15 cellular contexts compared by ENCODE assay signal in the genomic region with DNA sequence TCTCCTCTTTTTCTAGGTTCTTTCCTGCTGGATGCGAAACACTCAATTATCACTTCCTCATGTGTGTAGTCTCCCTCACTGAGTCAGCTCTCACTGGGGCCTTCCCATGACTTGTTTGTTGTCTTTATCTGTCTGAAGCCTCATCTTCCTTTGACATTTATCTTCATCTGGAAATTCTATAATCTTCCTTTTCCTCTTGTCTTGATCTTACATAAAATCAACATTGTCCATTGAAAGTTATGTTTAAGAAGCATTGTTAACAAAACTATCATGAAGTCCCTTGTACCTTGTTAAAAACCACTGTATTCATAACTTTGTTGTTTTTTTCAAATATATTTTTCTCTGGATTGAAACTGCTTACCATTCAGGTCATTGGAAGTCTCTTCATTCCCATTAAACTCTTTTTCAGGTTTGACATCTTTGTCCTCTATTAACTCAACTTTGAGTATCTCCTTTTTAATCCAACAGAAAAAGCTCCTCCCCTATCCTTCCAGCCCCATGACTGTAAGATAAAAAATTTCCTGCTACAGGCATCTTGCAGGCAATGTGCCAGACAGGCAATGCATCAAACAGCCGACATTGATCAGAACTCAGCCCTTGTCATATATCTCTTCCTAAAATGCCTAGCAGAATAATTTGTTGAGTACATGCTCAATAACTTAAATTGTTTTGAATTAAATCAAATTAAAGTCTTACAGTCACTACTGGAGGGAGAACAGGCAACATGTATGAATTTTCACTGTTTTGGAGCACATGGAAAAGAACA. TPM values are rescaled to one million over a fixed set of nuclear protein-coding genes. Genes with fewer than 3 reads are reported as not detected.
DNase-seq lines count a peak whose midpoint lies in the region; ATAC-seq, FAIRE-seq and TF ChIP-seq lines count a peak whose summit lies in the region.
"Had no signal": no experiment of that assay in that cellular context is flagged by ENCODE, and none has a peak within 500 bp of the region (broad histone marks: within the 10 kb centered on the region; RNA-seq: fewer than 3 reads in every experiment).

No MANE protein-coding gene starts in this region.

- H3K9ac ChIP-seq in keratinocyte (ENCODE audit: control insufficient read depth, extremely low read depth, insufficient read depth, low read length), result no peak overlapping the region

- TF ChIP-seq CTCF in BE2C (IDR thresholded peaks at IDR 0.05; ENCODE audit: low read depth, low read length) (no peak), keratinocyte (optimal IDR thresholded peaks at IDR 0.05 in 1 of 3, IDR thresholded peaks at IDR 0.05 in 1 of 3, conservative IDR thresholded peaks at IDR 0.05 in 1 of 3; ENCODE audit: extremely low read depth in 1 of 3, insufficient read depth in 2 of 3, low read length in 3 of 3) (no peak), Calu3 (IDR thresholded peaks at IDR 0.05; ENCODE audit: unreplicated experiment) (no peak)

- no TSS peak for BruUV-seq in Calu3 (replicated peaks; lab: Mats Ljungman, UMichigan)

- H3K27ac Mint-ChIP-seq in activated T-helper 2 cell treated with anti-CD3 and anti-CD28 coated beads, Interferon-gamma antibody, Interleukin-2, Interleukin-4, amounts not matched to agents 10 μg/mL and 5 μg/mL and 100 μg/mL, durations not matched to agents 14 hours and 24 hours and 36 hours, result peak overlapping the region; percentile 29
- H3K27ac Mint-ChIP-seq in Calu3 (ENCODE audit: unreplicated experiment), result no peak overlapping the region
- no peak overlapping the region for H3K27ac Mint-ChIP-seq in activated CD8-positive, alpha-beta T cell treated with anti-CD3 and anti-CD28 coated beads, Interleukin-2, amount 10 ng/mL, durations not matched to agents 7 days and 5 days

- CTCF ChIA-PET in Calu3 (lab: Charles Lee), result interaction anchor here (0.6 kb wide), 1 partner anchor 34 kb away, joined by 3 read pairs; no protein-coding TSS in a partner anchor
- CTCF ChIA-PET in activated CD8-positive, alpha-beta T cell treated with anti-CD3 and anti-CD28 coated beads, Interleukin-2, amount 10 ng/mL, durations not matched to agents 7 days and 5 days (lab: Charles Lee), result interaction anchor here (0.8 to 2.5 kb wide), 4 partner anchors 19 to 472 kb away, joined by 4 to 9 read pairs (median 4); partner anchors contain the start of gene MYLIP

- peaks cover 48% of the 10 kb centered on the region for H3K4me1 Mint-ChIP-seq in activated T-helper 2 cell treated with anti-CD3 and anti-CD28 coated beads, Interferon-gamma antibody, Interleukin-2, Interleukin-4, amounts not matched to agents 10 μg/mL and 5 μg/mL and 100 μg/mL, durations not matched to agents 14 hours and 24 hours and 36 hours (ENCODE audit: low read depth)
- H3K4me1 Mint-ChIP-seq in Calu3 (ENCODE audit: low read depth, unreplicated experiment), result no peaks in the 10 kb centered on the region
- peaks cover 39% of the 10 kb centered on the region for H3K4me1 Mint-ChIP-seq in activated CD8-positive, alpha-beta T cell treated with anti-CD3 and anti-CD28 coated beads, Interleukin-2, amount 10 ng/mL, durations not matched to agents 7 days and 5 days (ENCODE audit: low read depth)

- POLR2A ChIA-PET in activated CD8-positive, alpha-beta T cell treated with anti-CD3 and anti-CD28 coated beads, Interleukin-2, amount 10 ng/mL, durations not matched to agents 7 days and 5 days (lab: Charles Lee), result interaction anchor here (0.5 to 1.0 kb wide), 2 partner anchors 33 to 34 kb away, joined by 3 to 4 read pairs; no protein-coding TSS in a partner anchor

- H3K9me3 ChIP-seq in BE2C, result no peaks in the 10 kb centered on the region
- H3K9me3 ChIP-seq in keratinocyte (ENCODE audit: control insufficient read depth, low read depth, low read length), result no peaks in the 10 kb centered on the region
- H3K9me3 ChIP-seq: ovary had no signal

- H3K4me1 ChIP-seq in BE2C (peaks cover 7% of the 10 kb centered on the region), keratinocyte (ENCODE audit: control insufficient read depth, extremely low read depth, insufficient read depth, low read length) (peaks cover 12% of the 10 kb centered on the region)

- dilution Hi-C loops in keratinocyte (cut with MboI; ENCODE audit: extremely low pct_ligation_motif_present, low sequenced_read_pairs), result no loop called here

- no peaks in the 10 kb centered on the region for H4K20me1 ChIP-seq in keratinocyte (ENCODE audit: control insufficient read depth, extremely low read depth, insufficient read depth, low read length)

- H2AFZ ChIP-seq in keratinocyte (ENCODE audit: control insufficient read depth, low read length), result no peak overlapping the region

- H3K9me3 Mint-ChIP-seq in activated T-helper 2 cell treated with anti-CD3 and anti-CD28 coated beads, Interferon-gamma antibody, Interleukin-2, Interleukin-4, amounts not matched to agents 10 μg/mL and 5 μg/mL and 100 μg/mL, durations not matched to agents 14 hours and 24 hours and 36 hours, result no peaks in the 10 kb centered on the region
- H3K9me3 Mint-ChIP-seq in Calu3 (ENCODE audit: low read depth, unreplicated experiment), result no peaks in the 10 kb centered on the region
- H3K9me3 Mint-ChIP-seq in activated CD8-positive, alpha-beta T cell treated with anti-CD3 and anti-CD28 coated beads, Interleukin-2, amount 10 ng/mL, durations not matched to agents 7 days and 5 days (ENCODE audit: insufficient read depth), result no peaks in the 10 kb centered on the region

- H3K36me3 ChIP-seq in BE2C (no peaks in the 10 kb centered on the region), keratinocyte (ENCODE audit: control insufficient read depth in 2 of 2, extremely low read depth in 1 of 2, insufficient read depth in 2 of 2, low read length in 2 of 2) (no peaks in the 10 kb centered on the region)
- H3K36me3 ChIP-seq: ovary had no signal

- intact Hi-C loops in activated T-helper 2 cell treated with anti-CD3 and anti-CD28 coated beads, Interferon-gamma antibody, Interleukin-2, Interleukin-4, amounts not matched to agents 10 μg/mL and 5 μg/mL and 100 μg/mL, durations not matched to agents 14 hours and 24 hours and 36 hours (cut with micrococcal nuclease), result loop anchor here (2.0 to 10.0 kb wide), 2 partner anchors 27 to 389 kb away; no protein-coding TSS in a partner anchor
- intact Hi-C loops in Calu3 (cut with micrococcal nuclease; ENCODE audit: unreplicated experiment), result no loop called here

- DNase-seq in BE2C (peak; percentile 24), HTR-8/SVneo (ENCODE audit: insufficient read length, low spot score) (peak; percentile 36), keratinocyte (ENCODE audit: low read depth, low spot score) (no peak), Calu3 (no peak), HCEC 1CT (no peak)
- DNase-seq in activated T-helper 2 cell treated with anti-CD3 and anti-CD28 coated beads, Interferon-gamma antibody, Interleukin-2, Interleukin-4, amounts not matched to agents 10 μg/mL and 5 μg/mL and 100 μg/mL, durations not matched to agents 14 hours and 24 hours and 36 hours (ENCODE audit: low spot score), result no peak
- DNase-seq in activated CD8-positive, alpha-beta T cell treated with anti-CD3 and anti-CD28 coated beads, Interleukin-2, amount 10 ng/mL, durations not matched to agents 7 days and 5 days, result no peak
- DNase-seq: activated CD4-positive, alpha-beta T cell treated with anti-CD3 and anti-CD28 coated beads, Interleukin-2, amount 50 U/mL, for 4 hours; head of caudate nucleus; IMR-90; left cardiac atrium; ovary; small intestine; stimulated activated naive CD4-positive, alpha-beta T cell had no signal

- H3K79me2 ChIP-seq in keratinocyte (ENCODE audit: control insufficient read depth, insufficient read depth, low read length), result no peaks in the 10 kb centered on the region

- FAIRE-seq in HTR-8/SVneo (lab: Jason Lieb, UNC) (no peak), keratinocyte (lab: Jason Lieb, UNC) (peak; percentile 46)
- FAIRE-seq: small intestine had no signal

- H3K4me2 ChIP-seq in keratinocyte (ENCODE audit: control insufficient read depth, extremely low read depth, insufficient read depth, low read depth, low read length), result no peak overlapping the region

- H3K27me3 ChIP-seq in BE2C (no peaks in the 10 kb centered on the region), keratinocyte (ENCODE audit: control insufficient read depth, extremely low read depth, insufficient read depth, low read length) (peaks cover 12% of the 10 kb centered on the region)
- H3K27me3 ChIP-seq: ovary had no signal

- no peak overlapping the region for H3K4me3 ChIP-seq in BE2C (ENCODE audit: low read depth, low read length)
- H3K4me3 ChIP-seq in keratinocyte (ENCODE audit: control insufficient read depth in 2 of 3, extremely low read depth in 1 of 3, insufficient read depth in 2 of 3, low read depth in 1 of 3, low read length in 3 of 3), result no peak overlapping the region
- H3K4me3 ChIP-seq: ovary had no signal

- peaks cover 4% of the 10 kb centered on the region for H3K36me3 Mint-ChIP-seq in activated T-helper 2 cell treated with anti-CD3 and anti-CD28 coated beads, Interferon-gamma antibody, Interleukin-2, Interleukin-4, amounts not matched to agents 10 μg/mL and 5 μg/mL and 100 μg/mL, durations not matched to agents 14 hours and 24 hours and 36 hours (ENCODE audit: low read depth)
- H3K36me3 Mint-ChIP-seq in Calu3 (ENCODE audit: insufficient read depth, unreplicated experiment), result no peaks in the 10 kb centered on the region
- H3K36me3 Mint-ChIP-seq in activated CD8-positive, alpha-beta T cell treated with anti-CD3 and anti-CD28 coated beads, Interleukin-2, amount 10 ng/mL, durations not matched to agents 7 days and 5 days (ENCODE audit: low read depth), result peaks cover 6% of the 10 kb centered on the region

- H3K27me3 Mint-ChIP-seq in activated T-helper 2 cell treated with anti-CD3 and anti-CD28 coated beads, Interferon-gamma antibody, Interleukin-2, Interleukin-4, amounts not matched to agents 10 μg/mL and 5 μg/mL and 100 μg/mL, durations not matched to agents 14 hours and 24 hours and 36 hours (ENCODE audit: low read depth), result no peaks in the 10 kb centered on the region
- H3K27me3 Mint-ChIP-seq in Calu3 (ENCODE audit: unreplicated experiment), result no peaks in the 10 kb centered on the region
- H3K27me3 Mint-ChIP-seq in activated CD8-positive, alpha-beta T cell treated with anti-CD3 and anti-CD28 coated beads, Interleukin-2, amount 10 ng/mL, durations not matched to agents 7 days and 5 days (ENCODE audit: low read depth), result peaks cover 10% of the 10 kb centered on the region

- no peak overlapping the region for H3K4me3 Mint-ChIP-seq in activated T-helper 2 cell treated with anti-CD3 and anti-CD28 coated beads, Interferon-gamma antibody, Interleukin-2, Interleukin-4, amounts not matched to agents 10 μg/mL and 5 μg/mL and 100 μg/mL, durations not matched to agents 14 hours and 24 hours and 36 hours (ENCODE audit: low read depth)
- no peak overlapping the region for H3K4me3 Mint-ChIP-seq in Calu3 (ENCODE audit: low read depth, unreplicated experiment)
- H3K4me3 Mint-ChIP-seq in activated CD8-positive, alpha-beta T cell treated with anti-CD3 and anti-CD28 coated beads, Interleukin-2, amount 10 ng/mL, durations not matched to agents 7 days and 5 days, result no peak overlapping the region

- H3K27ac ChIP-seq in keratinocyte (ENCODE audit: control insufficient read depth, insufficient read depth, low read length), result no peak overlapping the region
- H3K27ac ChIP-seq: ovary had no signal

- ATAC-seq in activated CD8-positive, alpha-beta T cell treated with anti-CD3 and anti-CD28 coated beads, Interleukin-2, amount 10 ng/mL, durations not matched to agents 7 days and 5 days, result no peak
- ATAC-seq in HG03378 (IDR thresholded peaks at IDR 0.05; ENCODE audit: unreplicated experiment), result no peak

- no peaks in the 10 kb centered on the region for H3K9me1 ChIP-seq in keratinocyte (ENCODE audit: control insufficient read depth, extremely low read depth, insufficient read depth, low read length)

RNA-seq across cellular contexts. Expression of gene MYLIP, which starts 34.8 kb away (rescaled TPM):
- polyA plus RNA-seq in BE2C (2012; ENCODE audit: insufficient read depth, insufficient read length, low read depth), result 18.5 TPM
- total RNA-seq in activated T-helper 2 cell treated with anti-CD3 and anti-CD28 coated beads, Interferon-gamma antibody, Interleukin-2, Interleukin-4, amounts not matched to agents 10 μg/mL and 5 μg/mL and 100 μg/mL, durations not matched to agents 14 hours and 24 hours and 36 hours, result 81.2 and 83.1 TPM in 2 replicates
- 4.2 to 6.4 TPM (median 5.8 TPM) in 3 replicates for polyA plus RNA-seq in keratinocyte
- polyA plus RNA-seq in keratinocyte (2011; ENCODE audit: low read depth), result 3.3 TPM
- polyA plus RNA-seq in keratinocyte (2011; cell fraction: cytosol; rRNA removed), result 2.4 and 3.4 TPM in 2 replicates
- polyA plus RNA-seq in keratinocyte (2011; cell fraction: nucleus; rRNA removed), result 6.8 and 7.3 TPM in 2 replicates
- 2.4 and 3.1 TPM in 2 replicates for polyA plus RNA-seq in keratinocyte (2012; ENCODE audit: low replicate concordance)
- 1.3 to 10.8 TPM (median 10.5 TPM) in 3 replicates for polyA minus RNA-seq in keratinocyte
- 4.8 TPM for polyA minus RNA-seq in keratinocyte (2011; cell fraction: cytosol; rRNA and poly(A)+ RNA removed)
- 3.2 and 6.2 TPM in 2 replicates for polyA minus RNA-seq in keratinocyte (2011; cell fraction: nucleus; rRNA and poly(A)+ RNA removed)
- total RNA-seq in Calu3 (2022), result 8.1 and 10.1 TPM in 2 replicates
- total RNA-seq in activated CD8-positive, alpha-beta T cell treated with anti-CD3 and anti-CD28 coated beads, Interleukin-2, amount 10 ng/mL, durations not matched to agents 7 days and 5 days, result 10 to 100 TPM; 17.3 to 17.6 TPM

Comparison
In these comparisons a context has a peak if more than half of its experiments do, and no peak if none do; other contexts are left out.
1. DNase-seq: peak in BE2C (single experiment) and HTR-8/SVneo (single experiment); none in activated T-helper 2 cell treated with anti-CD3 and anti-CD28 coated beads, Interferon-gamma antibody, Interleukin-2, Interleukin-4, amounts not matched to agents 10 μg/mL and 5 μg/mL and 100 μg/mL, durations not matched to agents 14 hours and 24 hours and 36 hours (single experiment), keratinocyte (single experiment), Calu3 (single experiment), activated CD8-positive, alpha-beta T cell treated with anti-CD3 and anti-CD28 coated beads, Interleukin-2, amount 10 ng/mL, durations not matched to agents 7 days and 5 days (single experiment) and HCEC 1CT (single experiment).